16 cellular contexts compared by ENCODE assay signal in the genomic region with DNA sequence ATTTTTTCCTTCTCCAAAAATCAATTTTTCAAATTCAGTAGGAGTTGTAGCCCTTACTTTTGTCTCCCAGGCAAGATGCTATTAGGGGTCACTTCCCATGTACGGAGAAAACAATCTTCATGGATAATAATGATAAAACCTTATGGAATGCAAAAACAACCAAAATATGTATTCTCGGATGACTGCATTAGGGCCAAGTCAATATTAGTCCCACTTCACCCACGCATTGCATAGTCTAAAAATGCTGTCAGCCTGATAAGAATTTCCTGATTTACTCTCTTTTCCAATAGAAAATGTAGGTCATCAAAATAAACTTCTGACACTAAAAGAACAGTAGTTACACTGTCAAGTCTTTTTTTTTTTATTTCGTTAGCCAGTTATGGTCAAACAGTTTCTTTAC. TPM values are rescaled to one million over a fixed set of nuclear protein-coding genes. Genes with fewer than 3 reads are reported as not detected.
DNase-seq lines count a peak whose midpoint lies in the region; ATAC-seq and TF ChIP-seq lines count a peak whose summit lies in the region.
"Had no signal": no experiment of that assay in that cellular context is flagged by ENCODE, and none has a peak within 500 bp of the region (broad histone marks: within the 10 kb centered on the region; RNA-seq: fewer than 3 reads in every experiment).

No MANE protein-coding gene starts in this region.

- DNase-seq in AG08395 (ENCODE audit: low spot score): peak; percentile 25
- DNase-seq in RKO (ENCODE audit: low spot score): peak; percentile 65
- DNase-seq in epithelial cell of prostate (ENCODE audit: low read depth, low spot score): no peak
- no peak for DNase-seq in omental fat pad (ENCODE audit: low spot score)
- no peak for DNase-seq in SKM-1 (lab: John Stamatoyannopoulos, UW; ENCODE audit: unreplicated experiment)
- DNase-seq in NCI-H2081 (lab: John Stamatoyannopoulos, UW): no peak
- no peak for DNase-seq in activated CD4-positive, alpha-beta T cell treated with anti-CD3 and anti-CD28 coated beads, Interleukin-2, amount 10 ng/mL, durations not matched to agents 7 days and 5 days
- DNase-seq: activated B cell treated with CpG ODN at 0.5 μM for 24 hours, BE2C, cerebellar nuclear complex, hippocampal formation, NCI-H2081 treated with DMSO at 0.1 percent for 48 hours had no signal

- no peaks in the 10 kb centered on the region for H3K9me3 Mint-ChIP-seq in activated CD4-positive, alpha-beta T cell treated with anti-CD3 and anti-CD28 coated beads, Interleukin-2, amount 10 ng/mL, durations not matched to agents 7 days and 5 days
- H3K9me3 Mint-ChIP-seq: activated B cell treated with CpG ODN at 0.5 μM for 24 hours; activated T-helper 1 cell treated with anti-CD3 and anti-CD28 coated beads, Interleukin-12 subunit alpha, Interleukin-12 subunit beta, Interleukin-2, Interleukin-4 antibody, amounts not matched to agents 30 ng/mL and 10 ng/mL and 1 ng/mL, durations not matched to agents 14 hours and 24 hours and 36 hours; IgD-negative memory B cell had no signal

- peak; percentile 6 for ATAC-seq in omental fat pad (ENCODE audit: low FRiP score)
- no peak for ATAC-seq in HG02870 (IDR thresholded peaks at IDR 0.05; ENCODE audit: unreplicated experiment)
- ATAC-seq: Panc1 had no signal

- no peak overlapping the region for H3K27ac Mint-ChIP-seq in activated CD4-positive, alpha-beta T cell treated with anti-CD3 and anti-CD28 coated beads, Interleukin-2, amount 10 ng/mL, durations not matched to agents 7 days and 5 days
- H3K27ac Mint-ChIP-seq: activated B cell treated with CpG ODN at 0.5 μM for 24 hours; activated T-helper 1 cell treated with anti-CD3 and anti-CD28 coated beads, Interleukin-12 subunit alpha, Interleukin-12 subunit beta, Interleukin-2, Interleukin-4 antibody, amounts not matched to agents 30 ng/mL and 10 ng/mL and 1 ng/mL, durations not matched to agents 14 hours and 24 hours and 36 hours; IgD-negative memory B cell had no signal

- CTCF ChIA-PET in activated CD4-positive, alpha-beta T cell treated with anti-CD3 and anti-CD28 coated beads, Interleukin-2, amount 10 ng/mL, durations not matched to agents 7 days and 5 days (lab: Charles Lee): no interaction called here

- no peak overlapping the region for H3K4me3 Mint-ChIP-seq in activated CD4-positive, alpha-beta T cell treated with anti-CD3 and anti-CD28 coated beads, Interleukin-2, amount 10 ng/mL, durations not matched to agents 7 days and 5 days
- H3K4me3 Mint-ChIP-seq: activated B cell treated with CpG ODN at 0.5 μM for 24 hours; activated T-helper 1 cell treated with anti-CD3 and anti-CD28 coated beads, Interleukin-12 subunit alpha, Interleukin-12 subunit beta, Interleukin-2, Interleukin-4 antibody, amounts not matched to agents 30 ng/mL and 10 ng/mL and 1 ng/mL, durations not matched to agents 14 hours and 24 hours and 36 hours; IgD-negative memory B cell had no signal

- no peak for TF ChIP-seq CTCF in omental fat pad (IDR thresholded peaks at IDR 0.05)

- H3K27me3 Mint-ChIP-seq in activated CD4-positive, alpha-beta T cell treated with anti-CD3 and anti-CD28 coated beads, Interleukin-2, amount 10 ng/mL, durations not matched to agents 7 days and 5 days: peaks cover 29% of the 10 kb centered on the region

- H3K36me3 Mint-ChIP-seq in activated CD4-positive, alpha-beta T cell treated with anti-CD3 and anti-CD28 coated beads, Interleukin-2, amount 10 ng/mL, durations not matched to agents 7 days and 5 days (ENCODE audit: low read depth): no peaks in the 10 kb centered on the region
- H3K36me3 Mint-ChIP-seq: IgD-negative memory B cell had no signal

- peak overlapping the region; percentile 81 for H3K27ac ChIP-seq in epithelial cell of prostate

- POLR2A ChIA-PET in activated CD4-positive, alpha-beta T cell treated with anti-CD3 and anti-CD28 coated beads, Interleukin-2, amount 10 ng/mL, durations not matched to agents 7 days and 5 days (lab: Charles Lee): no interaction called here

- H3K4me1 Mint-ChIP-seq in activated CD4-positive, alpha-beta T cell treated with anti-CD3 and anti-CD28 coated beads, Interleukin-2, amount 10 ng/mL, durations not matched to agents 7 days and 5 days: no peaks in the 10 kb centered on the region
- H3K4me1 Mint-ChIP-seq: IgD-negative memory B cell had no signal

RNA-seq across cellular contexts. Expression of gene VGLL3, which starts 2.7 kb away (rescaled TPM):
- 10 to 100 TPM; 36.9 to 99.6 (median 70.9) TPM for total RNA-seq in omental fat pad
- not detected for total RNA-seq in activated CD4-positive, alpha-beta T cell treated with anti-CD3 and anti-CD28 coated beads, Interleukin-2, amount 10 ng/mL, durations not matched to agents 7 days and 5 days
- total RNA-seq: activated B cell treated with CpG ODN at 0.5 μM for 24 hours; activated T-helper 1 cell treated with anti-CD3 and anti-CD28 coated beads, Interleukin-12 subunit alpha, Interleukin-12 subunit beta, Interleukin-2, Interleukin-4 antibody, amounts not matched to agents 30 ng/mL and 10 ng/mL and 1 ng/mL, durations not matched to agents 14 hours and 24 hours and 36 hours had no signal

Comparison
In these comparisons a context has a peak if more than half of its experiments do, and no peak if none do; other contexts are left out.
1. DNase-seq: peak in AG08395 (single experiment) and RKO (single experiment); none in epithelial cell of prostate (single experiment), omental fat pad (single experiment), SKM-1 (single experiment), NCI-H2081 (0 of 2) and activated CD4-positive, alpha-beta T cell treated with anti-CD3 and anti-CD28 coated beads, Interleukin-2, amount 10 ng/mL, durations not matched to agents 7 days and 5 days (single experiment).
2. RNA of gene VGLL3, which starts 2.7 kb away (total RNA-seq): 36.9 to 99.6 TPM in omental fat pad; not detected in activated CD4-positive, alpha-beta T cell treated with anti-CD3 and anti-CD28 coated beads, Interleukin-2, amount 10 ng/mL, durations not matched to agents 7 days and 5 days; every median in the first group is over 10 times any median in the second.